8 cellular contexts compared by ENCODE assay signal in genomic region chr6:48311301-48311700, GRCh38.
"Had no signal": no experiment of that assay in that cellular context is flagged by ENCODE, and none has a peak within 500 bp of the region (broad histone marks: within the 10 kb centered on the region; RNA-seq: fewer than 3 reads in every experiment).

No MANE protein-coding gene starts in this region.

- H3K4me1 ChIP-seq: HAP-1 had no signal

- H3K9me3 ChIP-seq: HAP-1 had no signal

- H3K9ac ChIP-seq: GM23248 had no signal

- H3K36me3 ChIP-seq: HAP-1 had no signal

- DNase-seq: GM23248, GOT3, H7, HFFc6, KG1 had no signal

- H3K27ac ChIP-seq: GM23248, HL-60 had no signal

- ATAC-seq: HCT116 had no signal

- H3K4me3 ChIP-seq: GM23248, HAP-1 had no signal

- H2AFZ ChIP-seq: GM23248 had no signal
